Comparison of ENCODE assay signal across 8 cellular contexts in genomic region chr1:173474780-173475419, GRCh38. TPM values are rescaled to one million over a fixed set of nuclear protein-coding genes. Genes with fewer than 3 reads are reported as not detected.
A peak's percentile ranks its signal among the peaks of the same experiment; 100 is the strongest.
DNase-seq lines count a peak whose midpoint lies in the region; ATAC-seq and TF ChIP-seq lines count a peak whose summit lies in the region.
"Not testable (repeated sequence)": the region's sequence is repeated elsewhere in the genome, so short reads cannot be mapped to it uniquely, and the experiment has no call there.

No MANE protein-coding gene starts in this region.

- CTCF ChIA-PET in PC-3 (lab: Charles Lee) = interaction anchor here (1.8 to 2.4 kb wide), 2 partner anchors 32 to 45 kb away, joined by 13 read pairs; no protein-coding TSS in a partner anchor
- CTCF ChIA-PET in activated CD8-positive, alpha-beta memory T cell treated with anti-CD3 and anti-CD28 coated beads, Interleukin-2, amount 10 ng/mL, durations not matched to agents 7 days and 5 days (lab: Charles Lee) = interaction anchor here (0.8 to 4.2 kb wide), 3 partner anchors 44 to 349 kb away, joined by 3 to 18 read pairs (median 14); partner anchors contain the start of genes CENPL and DARS2

- not testable (repeated sequence) for H3T11ph ChIP-seq in H9 (ENCODE audit: low read length)

- H3K36me3 ChIP-seq in ACC112 (ENCODE audit: insufficient read depth, low read length) (peaks cover 17% of the 10 kb centered on the region), PC-3 (ENCODE audit: low read depth, low read length) (peaks cover 32% of the 10 kb centered on the region)
- not testable (repeated sequence) for H3K36me3 ChIP-seq in brain microvascular endothelial cell (replicated peaks); mesenchymal stem cell (ENCODE audit: control insufficient read depth in 1 of 2, insufficient read depth in 2 of 2, low read depth in 1 of 2, low read length in 2 of 2); sigmoid colon

- H2BK120ac ChIP-seq in H9 (ENCODE audit: low read depth, low read length, poor library complexity, severe bottlenecking) = not testable (repeated sequence)
- H2BK120ac ChIP-seq in mesenchymal stem cell (ENCODE audit: low read depth, low read length) = peak overlapping the region; percentile 52

- TF ChIP-seq POLR2A in sigmoid colon (IDR thresholded peaks at IDR 0.05) = not testable (repeated sequence)

- H3K79me2 ChIP-seq in ACC112 (ENCODE audit: control insufficient read depth, insufficient read depth, low read length, unreplicated experiment) (peaks cover 54% of the 10 kb centered on the region), H9 (ENCODE audit: insufficient read depth, low read length) (peaks cover 23% of the 10 kb centered on the region; the same call in 1 of the 2 replicates), PC-3 (ENCODE audit: low read length) (peaks cover 53% of the 10 kb centered on the region)

- intact Hi-C loops in PC-3 (cut with micrococcal nuclease) (loop anchor here (5.0 kb wide), 1 partner anchor 212 kb away; no protein-coding TSS in a partner anchor), sigmoid colon (cut with DNase I) (loop anchor here (10.0 kb wide), 1 partner anchor 390 kb away; the partner anchor contains the start of genes GAS5 and ZBTB37)

- BruUV-seq in PC-3 (replicated peaks; lab: Mats Ljungman, UMichigan) = not testable (repeated sequence)

- in situ Hi-C loops in brain microvascular endothelial cell (cut with HindIII; ENCODE audit: low pct_ligation_motif_present, low sequenced_read_pairs) = not testable (repeated sequence)

- TF ChIP-seq CTCF in H9 (conservative IDR thresholded peaks at IDR 0.05); PC-3 (conservative IDR thresholded peaks at IDR 0.05; ENCODE audit: low read depth, low read length); brain microvascular endothelial cell (IDR thresholded peaks at IDR 0.05; ENCODE audit: low read depth, low read length, missing control alignments); fibroblast of the aortic adventitia (IDR thresholded peaks at IDR 0.05; ENCODE audit: insufficient read depth, low read length); sigmoid colon (IDR thresholded peaks at IDR 0.05): not testable (repeated sequence)

- DNase-seq in H9; PC-3; activated CD8-positive, alpha-beta memory T cell treated with anti-CD3 and anti-CD28 coated beads, Interleukin-2, amount 10 ng/mL, durations not matched to agents 7 days and 5 days; brain microvascular endothelial cell; fibroblast of the aortic adventitia (ENCODE audit: low read depth); sigmoid colon: not testable (repeated sequence)
- peak; percentile 56 for DNase-seq in mesenchymal stem cell

- H3K9me3 ChIP-seq in H9 (ENCODE audit: control insufficient read depth, low read depth, low read length); PC-3 (ENCODE audit: low read length); mesenchymal stem cell (ENCODE audit: control insufficient read depth, low read length); sigmoid colon: not testable (repeated sequence)

- H3K27ac ChIP-seq in ACC112 (ENCODE audit: low read depth, low read length) (peak overlapping the region; percentile 76), PC-3 (ENCODE audit: low read length) (peak overlapping the region; percentile 60), brain microvascular endothelial cell (peak overlapping the region; percentile 69), sigmoid colon (peak overlapping the region; percentile 14 to 99 (median 99))
- H3K27ac ChIP-seq in H9 (ENCODE audit: insufficient read length, low read depth, low read length); mesenchymal stem cell (ENCODE audit: low read length, poor library complexity, severe bottlenecking): not testable (repeated sequence)

- H4K5ac ChIP-seq in H9 (ENCODE audit: insufficient read length, low read depth, low read length) = not testable (repeated sequence)

- H2BK5ac ChIP-seq in H9 (ENCODE audit: insufficient read length, low read length); mesenchymal stem cell (ENCODE audit: low read depth, low read length, poor library complexity, severe bottlenecking): not testable (repeated sequence)

- TF ChIP-seq EP300 in sigmoid colon (IDR thresholded peaks at IDR 0.05) = not testable (repeated sequence)

- peaks cover 36% of the 10 kb centered on the region for H3K4me1 ChIP-seq in ACC112 (ENCODE audit: control insufficient read depth, insufficient read depth, low read length, unreplicated experiment)
- H3K4me1 ChIP-seq in H9 (ENCODE audit: insufficient read depth, low read length); mesenchymal stem cell (ENCODE audit: control insufficient read depth, insufficient read depth, low read depth, low read length): not testable (repeated sequence)
- H3K4me1 ChIP-seq in PC-3 (ENCODE audit: insufficient read depth, low read length) = peaks cover 52% of the 10 kb centered on the region
- peaks cover 0 to 41% (median 39%) of the 10 kb centered on the region in 4 donors for H3K4me1 ChIP-seq in sigmoid colon

- not testable (repeated sequence) for ATAC-seq in PC-3; activated CD8-positive, alpha-beta memory T cell treated with anti-CD3 and anti-CD28 coated beads, Interleukin-2, amount 10 ng/mL, durations not matched to agents 7 days and 5 days

- not testable (repeated sequence) for H2BK12ac ChIP-seq in H9 (ENCODE audit: insufficient read length, low read depth, low read length); mesenchymal stem cell (ENCODE audit: low read length in 2 of 2)

- H3K4me3 ChIP-seq in ACC112 (ENCODE audit: low read depth, low read length) (peak overlapping the region; percentile 91), PC-3 (ENCODE audit: low read length) (peak overlapping the region; percentile 73), brain microvascular endothelial cell (ENCODE audit: low read depth, low read length) (peak overlapping the region; percentile 78), fibroblast of the aortic adventitia (ENCODE audit: low read depth, low read length) (peak overlapping the region; percentile 85), mesenchymal stem cell (ENCODE audit: insufficient read depth in 1 of 2, low read depth in 1 of 2, low read length in 2 of 2) (peak overlapping the region in 1 of 2 experiments; percentile 87)
- H3K4me3 ChIP-seq in sigmoid colon = not testable (repeated sequence)

- not testable (repeated sequence) for H2AK5ac ChIP-seq in H9 (ENCODE audit: insufficient read length, low read length); mesenchymal stem cell (ENCODE audit: low read length, severe bottlenecking)

- H3K79me1 ChIP-seq in H9 (ENCODE audit: insufficient read depth, low read depth, low read length, poor library complexity, severe bottlenecking) = not testable (repeated sequence)
- H3K79me1 ChIP-seq in mesenchymal stem cell (replicated peaks; ENCODE audit: low read length, poor library complexity, severe bottlenecking) = peaks cover 14% of the 10 kb centered on the region

- H3K56ac ChIP-seq in H9 (ENCODE audit: insufficient read length, low read depth, low read length) = not testable (repeated sequence)

- H3K14ac ChIP-seq in H9 (ENCODE audit: insufficient read depth, low read length); mesenchymal stem cell (ENCODE audit: low read length in 2 of 2): not testable (repeated sequence)

- H3K4me1 Mint-ChIP-seq in H9 = peaks cover 31 to 43% of the 10 kb centered on the region in 2 experiments
- peaks cover 42% of the 10 kb centered on the region for H3K4me1 Mint-ChIP-seq in activated CD8-positive, alpha-beta memory T cell treated with anti-CD3 and anti-CD28 coated beads, Interleukin-2, amount 10 ng/mL, durations not matched to agents 7 days and 5 days

- not testable (repeated sequence) for H3K27me3 ChIP-seq in ACC112 (ENCODE audit: insufficient read depth, low read length); H9 (ENCODE audit: insufficient read depth, low read length); PC-3 (ENCODE audit: low read length); brain microvascular endothelial cell (replicated peaks); mesenchymal stem cell (ENCODE audit: control insufficient read depth in 1 of 2, insufficient read depth in 1 of 2, low read length in 2 of 2); sigmoid colon

- not testable (repeated sequence) for H3K4me2 ChIP-seq in H9 (ENCODE audit: insufficient read depth, insufficient read length, low read length)
- peak overlapping the region; percentile 87 for H3K4me2 ChIP-seq in PC-3 (ENCODE audit: low read length)
- peak overlapping the region; percentile 54 for H3K4me2 ChIP-seq in mesenchymal stem cell (ENCODE audit: low read length, poor library complexity, severe bottlenecking)

- no CpG with 5 or more reads among the region's 17 CpGs for WGBS in H9 (ENCODE audit: extremely low coverage, insufficient read length, low lambda C conversion rate)
- WGBS in mesenchymal stem cell = 7% methylated on average over 17 of the region's 17 CpGs
- WGBS in sigmoid colon, 2 donors = 20 to 72% methylated on average over 17 of the region's 17 CpGs

- H3K4ac ChIP-seq in H9 (ENCODE audit: low read depth, low read length) = not testable (repeated sequence)
- peak overlapping the region in 1 of 2 experiments; percentile 79 for H3K4ac ChIP-seq in mesenchymal stem cell (ENCODE audit: low read depth in 1 of 2, low read length in 2 of 2)

- H3K9me3 Mint-ChIP-seq in H9 = peaks cover 26 to 27% of the 10 kb centered on the region in 2 experiments
- H3K9me3 Mint-ChIP-seq in activated CD8-positive, alpha-beta memory T cell treated with anti-CD3 and anti-CD28 coated beads, Interleukin-2, amount 10 ng/mL, durations not matched to agents 7 days and 5 days (ENCODE audit: low read depth) = peaks cover 13% of the 10 kb centered on the region

- peak overlapping the region; percentile 14 to 57; a peak in 4 of 5 replicates for H3K4me3 Mint-ChIP-seq in H9
- peak overlapping the region; percentile 16 for H3K4me3 Mint-ChIP-seq in activated CD8-positive, alpha-beta memory T cell treated with anti-CD3 and anti-CD28 coated beads, Interleukin-2, amount 10 ng/mL, durations not matched to agents 7 days and 5 days

- not testable (repeated sequence) for H4K91ac ChIP-seq in H9 (ENCODE audit: insufficient read length, low read depth, low read length); mesenchymal stem cell (ENCODE audit: low read length)

- H3K9ac ChIP-seq in H9 (ENCODE audit: extremely low read depth, insufficient read length, low read length) = not testable (repeated sequence)
- H3K9ac ChIP-seq in PC-3 (ENCODE audit: low read length) = peak overlapping the region; percentile 73
- peak overlapping the region; percentile 88 for H3K9ac ChIP-seq in mesenchymal stem cell (ENCODE audit: low read length)

- H3K27me3 Mint-ChIP-seq in H9 (ENCODE audit: low read depth); activated CD8-positive, alpha-beta memory T cell treated with anti-CD3 and anti-CD28 coated beads, Interleukin-2, amount 10 ng/mL, durations not matched to agents 7 days and 5 days: not testable (repeated sequence)

- H2BK15ac ChIP-seq in H9 (ENCODE audit: low read depth, low read length); mesenchymal stem cell (ENCODE audit: low read depth, poor library complexity, severe bottlenecking): not testable (repeated sequence)

- H3K9me2 ChIP-seq in PC-3 (replicated peaks; ENCODE audit: low read length) = not testable (repeated sequence)

- H3F3A ChIP-seq in PC-3 (ENCODE audit: low read length, unreplicated experiment) = peaks cover 18% of the 10 kb centered on the region

- H3K27ac Mint-ChIP-seq in H9 = peak overlapping the region in 2 of 3 experiments; percentile 44 to 65; a peak in 3 of 7 replicates
- not testable (repeated sequence) for H3K27ac Mint-ChIP-seq in activated CD8-positive, alpha-beta memory T cell treated with anti-CD3 and anti-CD28 coated beads, Interleukin-2, amount 10 ng/mL, durations not matched to agents 7 days and 5 days

- H3K18ac ChIP-seq in H9 (ENCODE audit: insufficient read length, low read depth, low read length) = not testable (repeated sequence)
- peak overlapping the region; percentile 62 to 73 for H3K18ac ChIP-seq in mesenchymal stem cell (ENCODE audit: low read depth in 1 of 2, low read length in 2 of 2)

- not testable (repeated sequence) for H4K20me1 ChIP-seq in H9 (ENCODE audit: control insufficient read depth, insufficient read depth, insufficient read length)
- H4K20me1 ChIP-seq in PC-3 (ENCODE audit: low read length) = peaks cover 17% of the 10 kb centered on the region

- not testable (repeated sequence) for H3K23ac ChIP-seq in H9 (ENCODE audit: insufficient read length, low read depth, low read length); mesenchymal stem cell (ENCODE audit: low read length in 2 of 2)

- not testable (repeated sequence) for H2BK20ac ChIP-seq in H9 (ENCODE audit: low read depth, low read length, poor library complexity, severe bottlenecking)

- H3K36me3 Mint-ChIP-seq in H9 (ENCODE audit: insufficient read depth in 1 of 3, low read depth in 3 of 3) = peaks cover 39 to 58% (median 45%) of the 10 kb centered on the region in 3 experiments
- H3K36me3 Mint-ChIP-seq in activated CD8-positive, alpha-beta memory T cell treated with anti-CD3 and anti-CD28 coated beads, Interleukin-2, amount 10 ng/mL, durations not matched to agents 7 days and 5 days = peaks cover 49% of the 10 kb centered on the region

- H4K8ac ChIP-seq in H9 (replicated peaks; ENCODE audit: insufficient read length, low read depth, low read length); mesenchymal stem cell (ENCODE audit: low read length): not testable (repeated sequence)

- peaks cover 18% of the 10 kb centered on the region for H3K23me2 ChIP-seq in H9 (ENCODE audit: insufficient read length, low read depth, low read length, poor library complexity, severe bottlenecking)

- POLR2A ChIA-PET in PC-3 (lab: Charles Lee; ENCODE audit: unreplicated experiment) = interaction anchor here (0.7 to 1.2 kb wide), 3 partner anchors 45 to 55 kb away, joined by 3 to 10 read pairs (median 4); no protein-coding TSS in a partner anchor

- not testable (repeated sequence) for H2AFZ ChIP-seq in ACC112 (ENCODE audit: low read length, unreplicated experiment); H9 (ENCODE audit: low read length); mesenchymal stem cell (ENCODE audit: low read depth, low read length)
- H2AFZ ChIP-seq in PC-3 (ENCODE audit: low read length) = peak overlapping the region; percentile 89

RNA-seq across cellular contexts. Expression of gene PRDX6, which starts 2.2 kb away (rescaled TPM):
- total RNA-seq in H9 (2021) (533 and 541 TPM in 2 replicates), PC-3 (2014; rRNA removed) (649 and 829 TPM in 2 replicates), fibroblast of the aortic adventitia (ENCODE audit: low replicate concordance) (185 and 278 TPM in 2 replicates), sigmoid colon (100 to 1,000 TPM; 128 to 205 (median 183) TPM)
- total RNA-seq in activated CD8-positive, alpha-beta memory T cell treated with anti-CD3 and anti-CD28 coated beads, Interleukin-2, amount 10 ng/mL, durations not matched to agents 7 days and 5 days = 100 to 1,000 TPM; 123 to 153 TPM
- 474 TPM for polyA plus RNA-seq in mesenchymal stem cell (2013, experiment 1 of 2)
- polyA plus RNA-seq in mesenchymal stem cell (2013, experiment 2 of 2) = 494 TPM
- 100 to 1,000 TPM; 292 to 804 (median 561) TPM for polyA plus RNA-seq in sigmoid colon
